ENCODE assay signal across 1 cellular context in the genomic region with DNA sequence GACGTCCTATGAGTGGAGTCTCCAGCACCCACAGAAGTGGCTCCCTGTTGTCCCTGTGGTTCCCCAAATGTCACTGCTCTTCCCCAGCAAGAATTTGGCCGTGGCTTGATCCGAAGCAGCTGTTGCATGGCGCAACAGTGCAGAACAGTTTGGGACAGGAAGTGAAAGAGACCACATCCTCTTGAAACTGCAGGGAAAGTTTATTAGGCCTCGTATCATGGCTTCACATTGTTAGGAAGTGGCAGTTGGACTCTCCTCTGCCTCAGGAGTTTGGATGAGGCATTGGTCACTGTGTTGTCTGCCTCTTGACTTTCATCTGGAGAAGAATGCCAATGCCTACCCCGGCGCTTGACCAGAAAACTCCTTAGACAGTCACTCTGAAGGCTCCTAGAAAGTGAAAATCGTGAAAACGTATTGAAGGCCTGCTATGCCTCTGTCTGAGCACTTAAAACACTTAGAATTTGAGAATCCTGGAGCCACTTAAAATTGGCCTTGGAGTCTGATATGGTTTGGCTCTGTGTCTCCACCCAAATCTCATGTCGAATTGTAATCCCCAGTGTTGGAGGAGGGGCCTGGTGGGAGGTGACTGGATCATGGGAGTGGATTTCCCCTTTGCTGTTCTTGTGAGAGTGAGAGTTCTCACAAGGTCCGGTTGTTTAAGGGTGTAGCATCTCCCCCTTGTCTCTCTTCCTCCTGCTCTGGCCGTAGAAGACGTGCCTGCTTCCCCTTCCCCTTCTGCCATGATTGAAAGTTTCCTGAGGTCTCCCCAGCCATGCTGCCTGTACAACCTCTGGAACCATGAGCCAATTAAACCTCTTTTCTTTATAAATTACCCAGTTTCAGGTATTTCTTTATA.
TF ChIP-seq lines count a peak whose summit lies in the region.

No MANE protein-coding gene starts in this region.

TF ChIP-seq in SK-N-SH, 30 proteins besides CTCF, POLR2A, EP300 and RAD21 (continued from another document):
- TF ChIP-seq RCOR1 (IDR thresholded peaks at IDR 0.05; ENCODE audit: low read length) = no peak
- no peak for TF ChIP-seq MXI1 (IDR thresholded peaks at IDR 0.05; ENCODE audit: low read depth, low read length)
- TF ChIP-seq ELF1 (IDR thresholded peaks at IDR 0.05) = no peak
- no peak for TF ChIP-seq NRF1 (IDR thresholded peaks at IDR 0.05; ENCODE audit: low read depth, low read length)
- TF ChIP-seq SMC3 (IDR thresholded peaks at IDR 0.05; ENCODE audit: low read depth, low read length) = no peak
